In the genomic region with DNA sequence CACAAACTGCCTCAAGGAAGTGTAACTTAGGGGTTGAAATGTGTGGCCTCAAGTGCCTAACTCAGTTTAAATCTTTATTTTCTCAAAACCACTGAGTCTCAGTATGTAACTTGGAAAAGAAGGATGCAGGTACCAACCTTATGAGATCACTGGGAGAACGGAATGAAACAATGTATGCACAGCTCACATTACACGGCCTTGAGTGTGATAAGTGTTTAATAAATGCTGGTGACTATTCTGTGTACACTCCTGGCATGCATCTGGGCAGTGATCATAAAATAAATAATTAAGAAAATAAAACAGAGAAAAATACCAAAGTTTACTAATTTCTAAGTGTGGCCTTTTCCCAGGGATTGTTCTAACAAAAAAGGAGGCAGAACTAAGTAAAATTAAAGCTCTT, we compare ENCODE assay signal across 29 cellular contexts.
"Had no signal": no experiment of that assay in that cellular context is flagged by ENCODE, and none has a peak within 500 bp of the region (broad histone marks: within the 10 kb centered on the region; RNA-seq: fewer than 3 reads in every experiment).

No MANE protein-coding gene starts in this region.

- H3K4me1 ChIP-seq: adrenal gland, breast epithelium, colonic mucosa, esophagus squamous epithelium, gastroesophageal sphincter, heart right ventricle had no signal

- DNase-seq: activated CD4-positive, alpha-beta memory T cell treated with anti-CD3 and anti-CD28 coated beads for 36 hours; activated CD4-positive, alpha-beta T cell treated with anti-CD3 and anti-CD28 coated beads for 36 hours; activated CD4-positive, alpha-beta T cell treated with anti-CD3 and anti-CD28 coated beads, Interleukin-2, amount 10 ng/mL, durations not matched to agents 24 days and 14 days; activated CD4-positive, CD25-positive, alpha-beta regulatory T cell; activated CD4-positive, CD25-positive, alpha-beta regulatory T cell treated with anti-CD3 and anti-CD28 coated beads, Interleukin-2, amount 50 U/mL, for 72 hours; activated CD8-positive, alpha-beta memory T cell treated with anti-CD3 and anti-CD28 coated beads, Interleukin-2, amount 10 ng/mL, durations not matched to agents 7 days and 5 days; activated CD8-positive, alpha-beta memory T cell treated with anti-CD3 and anti-CD28 coated beads, Interleukin-2, amount 50 U/mL, for 4 hours; activated CD8-positive, alpha-beta T cell treated with anti-CD3 and anti-CD28 coated beads, Interleukin-2, amount 10 ng/mL, durations not matched to agents 7 days and 5 days; activated effector memory CD4-positive, alpha-beta T cell treated with anti-CD3 and anti-CD28 coated beads, Interleukin-2, amount 50 U/mL, for 16 hours; activated naive CD4-positive, alpha-beta T cell treated with anti-CD3 and anti-CD28 coated beads for 36 hours; activated naive CD8-positive, alpha-beta T cell treated with anti-CD3 and anti-CD28 coated beads for 36 hours; activated naive CD8-positive, alpha-beta T cell treated with anti-CD3 and anti-CD28 coated beads, Interleukin-2, amount 50 U/mL, for 24 hours; activated T-cell treated with anti-CD3 and anti-CD28 coated beads, Interleukin-2, amount 50 U/mL, for 1 hour; activated T-cell treated with anti-CD3 and anti-CD28 coated beads, Interleukin-2, amount 50 U/mL, for 48 hours; adrenal gland; amygdala; aorta; central memory CD4-positive, alpha-beta T cell; cerebellar nuclear complex; colonic mucosa; effector CD8-positive, alpha-beta T cell; esophagus squamous epithelium; foreskin melanocyte; heart right ventricle had no signal

- ATAC-seq: activated CD4-positive, alpha-beta T cell treated with anti-CD3 and anti-CD28 coated beads for 36 hours; activated CD8-positive, alpha-beta memory T cell treated with anti-CD3 and anti-CD28 coated beads, Interleukin-2, amount 10 ng/mL, durations not matched to agents 7 days and 5 days; activated CD8-positive, alpha-beta T cell treated with anti-CD3 and anti-CD28 coated beads, Interleukin-2, amount 10 ng/mL, durations not matched to agents 7 days and 5 days; activated naive CD8-positive, alpha-beta T cell treated with anti-CD3 and anti-CD28 coated beads, Interleukin-2, amount 50 U/mL, for 24 hours; gastroesophageal sphincter; heart right ventricle had no signal

- H3K27ac ChIP-seq: adrenal gland, breast epithelium, cardiac muscle cell, colonic mucosa, epithelial cell of prostate, esophagus squamous epithelium, gastroesophageal sphincter, heart right ventricle, hepatocyte had no signal

- H3K27me3 ChIP-seq: adrenal gland, breast epithelium, cardiac muscle cell, colonic mucosa, esophagus squamous epithelium, gastroesophageal sphincter, hepatocyte had no signal

- H3K4me3 ChIP-seq: adrenal gland, breast epithelium, cardiac muscle cell, colonic mucosa, esophagus squamous epithelium, gastroesophageal sphincter, heart right ventricle, hepatocyte had no signal

- H3K36me3 ChIP-seq: adrenal gland, breast epithelium, cardiac muscle cell, colonic mucosa, esophagus squamous epithelium, gastroesophageal sphincter, heart right ventricle had no signal

- H3K9me3 ChIP-seq: adrenal gland, breast epithelium, colonic mucosa, esophagus squamous epithelium, gastroesophageal sphincter had no signal
